In genomic region chr2:120846406-120847095, GRCh38 we compare ENCODE assay signal across 22 cellular contexts.
A peak's percentile ranks its signal among the peaks of the same experiment; 100 is the strongest.
DNase-seq lines count a peak whose midpoint lies in the region; ATAC-seq and TF ChIP-seq lines count a peak whose summit lies in the region.
"Had no signal": no experiment of that assay in that cellular context is flagged by ENCODE, and none has a peak within 500 bp of the region (broad histone marks: within the 10 kb centered on the region; RNA-seq: fewer than 3 reads in every experiment).

No MANE protein-coding gene starts in this region.

- ATAC-seq in left ventricle myocardium superior (no peak), heart right ventricle (no peak), Panc1 (0 out of 2 replicates have a peak, but pooled peaks have one; percentile 26), lower lobe of right lung (no peak)
- ATAC-seq: PC-3 had no signal

- peaks cover 0 to 23% (median 10%) of the 10 kb centered on the region in 11 donors for H3K9me3 ChIP-seq in heart right ventricle
- no peaks in the 10 kb centered on the region; the same call in 1 of the 2 replicates for H3K9me3 ChIP-seq in Panc1 (ENCODE audit: control insufficient read depth, insufficient read depth, low read depth, low read length)
- no peaks in the 10 kb centered on the region for H3K9me3 ChIP-seq in lower lobe of right lung
- H3K9me3 ChIP-seq: BE2C, MG63, SJSA1 had no signal

- intact Hi-C loops in left ventricle myocardium superior (cut with micrococcal nuclease), result no loop called here
- intact Hi-C loops in heart right ventricle (cut with DNase I), result no loop called here
- intact Hi-C loops in Panc1 (cut with micrococcal nuclease; ENCODE audit: unreplicated experiment), result no loop called here
- intact Hi-C loops in lower lobe of right lung (cut with DNase I), result no loop called here

- POLR2A ChIA-PET in Panc1 (lab: Charles Lee), result no interaction called here

- H3K4me1 ChIP-seq in heart right ventricle, result peaks cover 0 to 8% (median 0%) of the 10 kb centered on the region in 9 donors
- no peaks in the 10 kb centered on the region for H3K4me1 ChIP-seq in Panc1 (ENCODE audit: control insufficient read depth, insufficient read depth, low read length)
- H3K4me1 ChIP-seq in lower lobe of right lung, result no peaks in the 10 kb centered on the region

- H3K27me3 ChIP-seq in heart right ventricle, result peaks cover 0 to 11% (median 0%) of the 10 kb centered on the region in 7 donors
- no peaks in the 10 kb centered on the region for H3K27me3 ChIP-seq in Panc1 (ENCODE audit: control insufficient read depth, insufficient read depth, low read length)
- no peaks in the 10 kb centered on the region for H3K27me3 ChIP-seq in lower lobe of right lung (ENCODE audit: low read depth)
- no peaks in the 10 kb centered on the region for H3K27me3 ChIP-seq in H7 (ENCODE audit: control insufficient read depth, insufficient read depth, low read length)
- H3K27me3 ChIP-seq: BE2C, MG63, SJSA1 had no signal

- DNase-seq in left ventricle myocardium superior (peak; percentile 23), heart right ventricle (no peak), Panc1 (ENCODE audit: low read depth, low spot score) (no peak), lower lobe of right lung (peak; percentile 10), NCI-H2227 (lab: John Stamatoyannopoulos, UW; ENCODE audit: unreplicated experiment) (no peak), H7 (no peak), SIG-M5 (lab: John Stamatoyannopoulos, UW) (no peak)
- DNase-seq: BE2C; CD4-positive, CD25-positive, alpha-beta regulatory T cell; COR-L47; GF-D8; HCEC 1CT; Karpas-422; MG63; NCI-H1048; NCI-H1436 treated with DMSO at 0.1 percent for 48 hours; NCI-H2029 treated with DMSO at 0.1 percent for 48 hours; NCI-H2171; NCI-H446; NCI-H748 treated with DMSO at 0.1 percent for 48 hours; PC-3 had no signal

- H3K36me3 ChIP-seq in heart right ventricle (no peaks in the 10 kb centered on the region), Panc1 (ENCODE audit: control insufficient read depth, insufficient read depth, low read length) (no peaks in the 10 kb centered on the region), lower lobe of right lung (no peaks in the 10 kb centered on the region), H7 (replicated peaks; ENCODE audit: control insufficient read depth, insufficient read depth, low read length) (no peaks in the 10 kb centered on the region)
- H3K36me3 ChIP-seq: BE2C, MG63 had no signal

- TF ChIP-seq CTCF in heart right ventricle (IDR thresholded peaks at IDR 0.05) (no peak), Panc1 (IDR thresholded peaks at IDR 0.05) (no peak), lower lobe of right lung (IDR thresholded peaks at IDR 0.05) (no peak)

- 92 to 93% methylated on average over 14 of the region's 14 CpGs for whole genome bisulfite sequencing in heart right ventricle, 2 donors

- H3K27ac ChIP-seq in heart right ventricle, result no peak overlapping the region
- no peak overlapping the region for H3K27ac ChIP-seq in Panc1 (ENCODE audit: low read length)
- H3K27ac ChIP-seq in lower lobe of right lung, result no peak overlapping the region
- H3K27ac ChIP-seq: SJSA1 had no signal

- CTCF ChIA-PET in Panc1 (lab: Charles Lee), result no interaction called here

- in situ Hi-C loops in Panc1 (cut with HindIII; ENCODE audit: low pct_unique_long_range_greater_than_20kb, low sequenced_read_pairs), result no loop called here

- no TSS peak for BruUV-seq in Panc1 (replicated peaks; lab: Mats Ljungman, UMichigan)

- H3K4me3 ChIP-seq in heart right ventricle (no peak overlapping the region), Panc1 (ENCODE audit: low read depth in 2 of 2, low read length in 2 of 2) (no peak overlapping the region), lower lobe of right lung (no peak overlapping the region), H7 (ENCODE audit: insufficient read depth, low read depth, low read length) (no peak overlapping the region)
- H3K4me3 ChIP-seq: MG63, SJSA1 had no signal

Comparison
In these comparisons a context has a peak if more than half of its experiments do, and no peak if none do; other contexts are left out.
1. DNase-seq: peak in left ventricle myocardium superior (single experiment) and lower lobe of right lung (single experiment); none in heart right ventricle (0 of 2), Panc1 (single experiment), NCI-H2227 (single experiment), H7 (single experiment) and SIG-M5 (single experiment).